ENCODE assay signal across 11 cellular contexts in the genomic region with DNA sequence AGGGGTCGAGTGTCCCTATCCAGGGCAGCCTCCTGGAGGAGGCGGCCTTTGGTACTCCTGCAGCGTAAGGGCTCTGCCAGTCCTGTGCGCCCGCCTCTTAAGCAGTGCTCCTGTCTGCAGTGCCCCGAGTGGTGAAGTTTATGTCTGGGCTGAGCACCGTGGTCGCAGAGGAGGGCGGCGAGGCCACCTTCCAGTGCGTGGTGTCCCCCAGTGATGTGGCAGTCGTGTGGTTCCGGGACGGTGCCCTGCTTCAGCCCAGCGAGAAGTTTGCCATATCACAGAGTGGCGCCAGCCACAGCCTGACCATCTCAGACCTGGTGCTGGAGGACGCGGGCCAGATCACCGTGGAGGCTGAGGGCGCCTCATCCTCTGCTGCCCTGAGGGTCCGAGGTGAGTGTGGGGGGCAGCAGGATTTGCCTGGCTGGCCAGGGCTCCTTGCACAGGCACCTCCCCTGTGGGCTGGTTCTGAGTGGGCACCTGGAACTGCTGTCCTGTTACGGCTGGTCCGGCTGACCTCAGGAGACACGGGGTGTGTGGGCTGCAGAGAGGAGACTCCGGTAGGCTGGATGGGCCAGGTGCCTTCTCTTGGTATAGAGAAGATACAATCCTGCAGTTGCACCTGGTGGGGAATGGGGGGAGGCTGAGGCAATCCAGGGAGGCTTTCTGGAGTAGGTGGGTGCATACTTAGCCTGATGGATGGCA.
DNase-seq lines count a peak whose midpoint lies in the region; ATAC-seq, FAIRE-seq and TF ChIP-seq lines count a peak whose summit lies in the region.
"Had no signal": no experiment of that assay in that cellular context is flagged by ENCODE, and none has a peak within 500 bp of the region (broad histone marks: within the 10 kb centered on the region; RNA-seq: fewer than 3 reads in every experiment).

No MANE protein-coding gene starts in this region.

- no peak for TF ChIP-seq EP300 in H1 (IDR thresholded peaks at IDR 0.05; ENCODE audit: borderline replicate concordance in 1 of 2, low read depth in 2 of 2, low read length in 2 of 2)

- no peak for TF ChIP-seq CTCF in Panc1 (IDR thresholded peaks at IDR 0.05)
- TF ChIP-seq CTCF in H1 (IDR thresholded peaks at IDR 0.05; ENCODE audit: control extremely low read depth in 1 of 3, insufficient read depth in 1 of 3, low read depth in 1 of 3, low read length in 3 of 3), result peak in 1 of 3 experiments; percentile 19; a peak in 1 of 4 replicates
- no peak for TF ChIP-seq CTCF in foreskin keratinocyte (conservative IDR thresholded peaks at IDR 0.05)

- H4K20me1 ChIP-seq in H1 (replicated peaks in 1 of 2; ENCODE audit: control insufficient read depth in 1 of 2, insufficient read depth in 2 of 2, low read length in 2 of 2), result peaks cover 3 to 17% of the 10 kb centered on the region in 2 experiments

- in situ Hi-C loops in Panc1 (cut with HindIII; ENCODE audit: low pct_unique_long_range_greater_than_20kb, low sequenced_read_pairs), result no loop called here

- no peak overlapping the region for H3K9ac ChIP-seq in H1 (replicated peaks in 1 of 4; ENCODE audit: extremely low read depth in 1 of 4, low read depth in 3 of 4, low read length in 3 of 4)

- no peak for DNase-seq in CD8-positive, alpha-beta memory T cell
- DNase-seq in Panc1 (ENCODE audit: low read depth, low spot score), result no peak
- no peak for DNase-seq in H1 (ENCODE audit: low read depth in 1 of 2, low spot score in 2 of 2)
- DNase-seq in posterior vena cava (ENCODE audit: low spot score), result peak; percentile 59
- DNase-seq in activated CD4-positive, CD25-positive, alpha-beta regulatory T cell treated with anti-CD3 and anti-CD28 coated beads, Interleukin-2, amount 50 U/mL, for 72 hours, result no peak
- no peak for DNase-seq in foreskin keratinocyte
- DNase-seq in ureter (ENCODE audit: low spot score), result no peak
- DNase-seq: amniotic stem cell, NCI-H2227 treated with DMSO at 0.1 percent for 48 hours, small intestine had no signal

- ATAC-seq in Panc1, result 0 out of 2 replicates have a peak, but pooled peaks have one; percentile 42
- ATAC-seq in foreskin keratinocyte, result no peak
- no peak for ATAC-seq in GM18909 (IDR thresholded peaks at IDR 0.05; ENCODE audit: poor library complexity, unreplicated experiment)

- no peak overlapping the region for H2BK120ac ChIP-seq in H1 (replicated peaks; ENCODE audit: low read depth, low read length)

- H3K23ac ChIP-seq in H1 (ENCODE audit: insufficient read length), result no peak overlapping the region

- peak overlapping the region; percentile 77 to 94 (median 81) for H3K4me3 Mint-ChIP-seq in CD8-positive, alpha-beta memory T cell

- no peak for TF ChIP-seq POLR2A in H1 (IDR thresholded peaks at IDR 0.05; ENCODE audit: control extremely low read depth in 1 of 2, low read depth in 2 of 2, low read length in 2 of 2)

- H4K8ac ChIP-seq in H1 (ENCODE audit: extremely low read depth, insufficient read depth, low read length), result peak overlapping the region; percentile 74; the same call in 1 of the 2 replicates

- no peak overlapping the region for H3K14ac ChIP-seq in H1 (ENCODE audit: insufficient read length)

- no peak overlapping the region for H4K5ac ChIP-seq in H1 (ENCODE audit: insufficient read length, low read depth, low read length)

- H2AFZ ChIP-seq in H1 (ENCODE audit: low read length), result no peak overlapping the region

- no peak overlapping the region for H2BK5ac ChIP-seq in H1 (ENCODE audit: low read depth, low read length)

- intact Hi-C loops in Panc1 (cut with micrococcal nuclease; ENCODE audit: unreplicated experiment), result no loop called here
- intact Hi-C loops in posterior vena cava (cut with DNase I), result no loop called here

- peak overlapping the region; percentile 55 for H3K4me3 ChIP-seq in CD8-positive, alpha-beta memory T cell (ENCODE audit: low read length)
- H3K4me3 ChIP-seq in Panc1 (ENCODE audit: low read depth in 2 of 2, low read length in 2 of 2) (no peak overlapping the region), H1 (ENCODE audit: extremely low read depth in 1 of 4, insufficient read depth in 2 of 4, low read depth in 3 of 4, low read length in 4 of 4) (no peak overlapping the region)

- no peaks in the 10 kb centered on the region for H3K27me3 ChIP-seq in CD8-positive, alpha-beta memory T cell (ENCODE audit: insufficient read depth, low read length, poor library complexity, severe bottlenecking)
- H3K27me3 ChIP-seq in Panc1 (ENCODE audit: control insufficient read depth, insufficient read depth, low read length) (no peaks in the 10 kb centered on the region), H1 (replicated peaks in 1 of 4; ENCODE audit: control insufficient read depth in 3 of 4, extremely low read depth in 1 of 4, insufficient read depth in 3 of 4, low read length in 3 of 4) (peaks cover 0 to 5% (median 3%) of the 10 kb centered on the region in 4 experiments; a peak in 2 of 7 replicates), foreskin keratinocyte (no peaks in the 10 kb centered on the region)

- no peaks in the 10 kb centered on the region for H3K9me3 ChIP-seq in CD8-positive, alpha-beta memory T cell (ENCODE audit: low read length)
- H3K9me3 ChIP-seq in Panc1 (ENCODE audit: control insufficient read depth, insufficient read depth, low read depth, low read length) (no peaks in the 10 kb centered on the region), H1 (ENCODE audit: insufficient read depth in 2 of 2, low read depth in 1 of 2, low read length in 1 of 2) (no peaks in the 10 kb centered on the region)

- no peaks in the 10 kb centered on the region for H3K36me3 ChIP-seq in CD8-positive, alpha-beta memory T cell (ENCODE audit: insufficient read depth, low read length)
- H3K36me3 ChIP-seq in Panc1 (ENCODE audit: control insufficient read depth, insufficient read depth, low read length) (no peaks in the 10 kb centered on the region), H1 (ENCODE audit: control insufficient read depth in 2 of 4, insufficient read depth in 4 of 4, low read length in 3 of 4) (peaks cover 0 to 8% (median 4%) of the 10 kb centered on the region in 4 experiments; a peak in 3 of 8 replicates)

- CTCF ChIA-PET in CD8-positive, alpha-beta memory T cell (lab: Charles Lee), result interaction anchor here (1.3 to 1.8 kb wide), 2 partner anchors 61 to 109 kb away, joined by 4 to 6 read pairs; a partner anchor contains a TSS
- CTCF ChIA-PET in Panc1 (lab: Charles Lee) (no interaction called here), H1 (lab: Charles Lee; ENCODE audit: partially characterized antibody) (interaction anchor here (0.9 to 1.6 kb wide), 10 partner anchors 10 to 276 kb away, joined by 3 to 12 read pairs (median 5); no protein-coding TSS in a partner anchor)

- H3K4me1 Mint-ChIP-seq in CD8-positive, alpha-beta memory T cell, result peaks cover 5 to 19% (median 8%) of the 10 kb centered on the region in 3 donors

- TF ChIP-seq RAD21 in H1 (IDR thresholded peaks at IDR 0.05 in 1 of 2, conservative IDR thresholded peaks at IDR 0.05 in 1 of 2; ENCODE audit: low read depth in 2 of 2, low read length in 2 of 2), result no peak; a peak in 1 of 4 replicates

- no peaks in the 10 kb centered on the region for H3K79me2 ChIP-seq in H1 (ENCODE audit: control insufficient read depth in 1 of 2, insufficient read depth in 2 of 2, low read length in 2 of 2)

- no peak overlapping the region for H3K56ac ChIP-seq in H1 (replicated peaks; ENCODE audit: insufficient read length, low read depth, low read length)

- WGBS in H1 (ENCODE audit: extremely low coverage in 1 of 2, insufficient coverage in 1 of 2, insufficient read length in 1 of 2, insufficient replicate concordance in 2 of 2, low coverage in 1 of 2, low lambda C conversion rate in 2 of 2, missing lambda C conversion rate in 1 of 2), 2 experiments, result 90% methylated on average over 25 of the region's 25 CpGs; no CpG with 5 or more reads in 1 of the 2 experiments

- H3K27me3 Mint-ChIP-seq in CD8-positive, alpha-beta memory T cell, result no peaks in the 10 kb centered on the region

- H2BK15ac ChIP-seq in H1 (ENCODE audit: low read length), result no peak overlapping the region

- H3K4me1 ChIP-seq in CD8-positive, alpha-beta memory T cell (ENCODE audit: insufficient read depth, low read length), result peaks cover 12% of the 10 kb centered on the region
- H3K4me1 ChIP-seq in Panc1 (ENCODE audit: control insufficient read depth, insufficient read depth, low read length), result no peaks in the 10 kb centered on the region
- peaks cover 0 to 7% (median 1%) of the 10 kb centered on the region in 4 experiments; a peak in 4 of 7 replicates for H3K4me1 ChIP-seq in H1 (replicated peaks in 1 of 4; ENCODE audit: control insufficient read depth in 3 of 4, insufficient read depth in 4 of 4, low read length in 3 of 4)
- no peaks in the 10 kb centered on the region for H3K4me1 ChIP-seq in foreskin keratinocyte

- H3K4me2 ChIP-seq in H1 (ENCODE audit: insufficient read depth in 1 of 2, low read depth in 2 of 2, low read length in 2 of 2), result peak overlapping the region; percentile 68 to 96; a peak in 3 of 4 replicates

- no peak overlapping the region for H3K18ac ChIP-seq in H1 (ENCODE audit: extremely low read depth, low read length)

- no peaks in the 10 kb centered on the region for H3K79me1 ChIP-seq in H1 (ENCODE audit: low read depth, low read length)

- H4K91ac ChIP-seq in H1 (replicated peaks; ENCODE audit: insufficient read length, low read length), result no peak overlapping the region

- peaks cover 0 to 8% (median 0%) of the 10 kb centered on the region in 3 donors for H3K36me3 Mint-ChIP-seq in CD8-positive, alpha-beta memory T cell

- no peak overlapping the region for H2BK12ac ChIP-seq in H1 (ENCODE audit: low read depth, low read length)

- H2AK5ac ChIP-seq in H1 (ENCODE audit: low read depth, low read length), result no peak overlapping the region

- peaks cover 7% of the 10 kb centered on the region; the same call in 1 of the 2 replicates for H3K23me2 ChIP-seq in H1 (ENCODE audit: low read depth, low read length)

- POLR2A ChIA-PET in CD8-positive, alpha-beta memory T cell (lab: Charles Lee), result interaction anchor here (1.3 to 1.8 kb wide), 2 partner anchors 61 to 190 kb away, joined by 3 to 4 read pairs; no protein-coding TSS in a partner anchor
- POLR2A ChIA-PET in Panc1 (lab: Charles Lee) (no interaction called here), H1 (lab: Charles Lee; ENCODE audit: partially characterized antibody) (interaction anchor here (0.8 to 1.4 kb wide), 4 partner anchors 9 to 183 kb away, joined by 3 to 7 read pairs (median 3); a partner anchor contains a TSS)

- no peak for FAIRE-seq in H1 (lab: Jason Lieb, UNC)
- FAIRE-seq: small intestine had no signal

- no peak overlapping the region for H2BK20ac ChIP-seq in H1 (ENCODE audit: low read length)

- H3K27ac ChIP-seq in CD8-positive, alpha-beta memory T cell (ENCODE audit: low read depth, low read length), result peak overlapping the region; percentile 55
- H3K27ac ChIP-seq in Panc1 (ENCODE audit: low read length) (no peak overlapping the region), H1 (ENCODE audit: low read depth, low read length) (no peak overlapping the region), foreskin keratinocyte (no peak overlapping the region)

- no TSS peak for BruUV-seq in Panc1 (replicated peaks; lab: Mats Ljungman, UMichigan)

- peak overlapping the region in 6 of 8 donors; percentile 50 to 85 (median 72) for H3K27ac Mint-ChIP-seq in CD8-positive, alpha-beta memory T cell

- H3K4ac ChIP-seq in H1 (replicated peaks; ENCODE audit: insufficient read length, low read depth, low read length), result no peak overlapping the region

- H3K9me3 Mint-ChIP-seq in CD8-positive, alpha-beta memory T cell, result no peaks in the 10 kb centered on the region

TF ChIP-seq in H1, 55 proteins besides CTCF, POLR2A, EP300 and RAD21 (continues in another document):
- TF ChIP-seq SIX5 (IDR thresholded peaks at IDR 0.05; ENCODE audit: low read depth, low read length), result no peak
